1 cellular context compared by ENCODE assay signal in genomic region chr5:151427258-151427657, GRCh38.
TF ChIP-seq lines count a peak whose summit lies in the region.

No MANE protein-coding gene starts in this region.

TF ChIP-seq in WTC11, 78 proteins besides CTCF, POLR2A, EP300 and RAD21 (continued from another document):
- no peak for TF ChIP-seq ZNF532 (CRISPR knock-in tag; IDR thresholded peaks at IDR 0.05; ENCODE audit: borderline replicate concordance)
- no peak for TF ChIP-seq FOXJ3 (CRISPR knock-in tag; IDR thresholded peaks at IDR 0.05; ENCODE audit: borderline replicate concordance)
- TF ChIP-seq ZNF138 (CRISPR knock-in tag; conservative IDR thresholded peaks at IDR 0.05), result no peak
- TF ChIP-seq ATF1 (CRISPR knock-in tag; IDR thresholded peaks at IDR 0.05), result no peak
- no peak for TF ChIP-seq PRDM15 (CRISPR knock-in tag; IDR thresholded peaks at IDR 0.05)
